In the genomic region with DNA sequence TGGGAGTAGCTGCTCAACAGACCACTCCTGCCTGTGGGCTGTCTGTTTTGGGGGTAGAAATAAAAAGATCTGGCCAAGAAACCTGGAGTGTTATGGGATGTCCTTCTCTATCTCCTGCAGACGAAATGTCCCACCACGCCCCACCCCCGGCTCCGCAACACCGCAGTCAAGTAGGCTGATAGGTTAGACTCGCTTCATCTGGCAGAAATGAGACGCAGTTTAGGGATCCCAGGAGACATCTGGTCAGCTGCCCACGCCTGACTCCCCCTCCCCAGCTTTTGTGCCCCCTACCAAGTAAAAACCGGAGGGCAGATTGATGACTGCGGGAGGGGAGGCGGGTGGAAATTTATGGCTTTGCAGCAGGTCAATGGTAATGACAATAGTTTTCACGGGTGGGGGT, we compare ENCODE assay signal across 19 cellular contexts. TPM values are rescaled to one million over a fixed set of nuclear protein-coding genes. Genes with fewer than 3 reads are reported as not detected.
A peak's percentile ranks its signal among the peaks of the same experiment; 100 is the strongest.
DNase-seq lines count a peak whose midpoint lies in the region; ATAC-seq and TF ChIP-seq lines count a peak whose summit lies in the region.
"Had no signal": no experiment of that assay in that cellular context is flagged by ENCODE, and none has a peak within 500 bp of the region (broad histone marks: within the 10 kb centered on the region; RNA-seq: fewer than 3 reads in every experiment).

No MANE protein-coding gene starts in this region.

- H3K4me1 ChIP-seq in DOHH2 (ENCODE audit: control insufficient read depth, low read length) (peaks cover 99% of the 10 kb centered on the region), NT2/D1 (ENCODE audit: insufficient read depth, insufficient read length) (peaks cover 43% of the 10 kb centered on the region), prostate gland (replicated peaks) (peaks cover 40% of the 10 kb centered on the region), testis (peaks cover 18% of the 10 kb centered on the region)
- peaks cover 23% of the 10 kb centered on the region for H3K4me1 ChIP-seq in CD8-positive, alpha-beta T cell (ENCODE audit: insufficient read depth, low read length)

- H3F3A ChIP-seq in DOHH2 (ENCODE audit: control insufficient read depth, insufficient read depth), result peaks cover 51% of the 10 kb centered on the region

- CTCF ChIA-PET in CD8-positive, alpha-beta T cell (lab: Charles Lee), result interaction anchor here (1.3 to 5.5 kb wide), 4 partner anchors 30 to 88 kb away, joined by 4 to 89 read pairs (median 46); a partner anchor contains a TSS

- H3K27me3 Mint-ChIP-seq in CD8-positive, alpha-beta T cell (ENCODE audit: low read depth), result no peaks in the 10 kb centered on the region
- H3K27me3 Mint-ChIP-seq: CD4-positive, alpha-beta T cell; T-cell had no signal

- H3K27ac ChIP-seq in DOHH2 (ENCODE audit: low read depth, low read length), result peak overlapping the region; percentile 92
- H3K27ac ChIP-seq in epithelial cell of prostate, result peak overlapping the region; percentile 99
- peak overlapping the region; percentile 61 to 99 for H3K27ac ChIP-seq in prostate gland
- no peak overlapping the region for H3K27ac ChIP-seq in testis
- H3K27ac ChIP-seq in CD8-positive, alpha-beta T cell (ENCODE audit: low read depth, low read length), result no peak overlapping the region

- no peak for TF ChIP-seq POLR2A in prostate gland (IDR thresholded peaks at IDR 0.05)
- TF ChIP-seq POLR2A in testis (IDR thresholded peaks at IDR 0.05), result no peak

- H3K4me3 ChIP-seq in DOHH2 (ENCODE audit: low read length) (peak overlapping the region; percentile 65), NT2/D1 (ENCODE audit: insufficient read length, low read depth) (no peak overlapping the region), prostate gland (no peak overlapping the region), testis (no peak overlapping the region)
- no peak overlapping the region for H3K4me3 ChIP-seq in CD8-positive, alpha-beta T cell (ENCODE audit: low read depth, low read length)
- H3K4me3 ChIP-seq: heart left ventricle had no signal

- TF ChIP-seq CTCF in DOHH2 (IDR thresholded peaks at IDR 0.05; ENCODE audit: low read depth, low read length, poor library complexity, severe bottlenecking), result no peak
- TF ChIP-seq CTCF in prostate gland (IDR thresholded peaks at IDR 0.05), result no peak
- TF ChIP-seq CTCF in testis (IDR thresholded peaks at IDR 0.05), result no peak
- no peak for TF ChIP-seq CTCF in CD8-positive, alpha-beta T cell (IDR thresholded peaks at IDR 0.05)

- POLR2A ChIA-PET in CD8-positive, alpha-beta T cell (lab: Charles Lee), result interaction anchor here (0.5 to 0.8 kb wide), 2 partner anchors 50 to 837 kb away, joined by 3 read pairs; no protein-coding TSS in a partner anchor

- H3K4me3 Mint-ChIP-seq in CD8-positive, alpha-beta T cell, result no peak overlapping the region
- H3K4me3 Mint-ChIP-seq: CD4-positive, alpha-beta T cell; T-cell had no signal

- peaks cover 51% of the 10 kb centered on the region for H3K79me2 ChIP-seq in DOHH2 (ENCODE audit: control insufficient read depth, low read length)

- H3K27ac Mint-ChIP-seq in CD8-positive, alpha-beta T cell, result no peak overlapping the region
- H3K27ac Mint-ChIP-seq: CD4-positive, alpha-beta T cell; T-cell had no signal

- H3K36me3 ChIP-seq in DOHH2 (ENCODE audit: control insufficient read depth, low read length), result 0 out of 2 replicates have a peak, but pooled peaks cover 2% of the 10 kb centered on the region
- peaks cover 38% of the 10 kb centered on the region for H3K36me3 ChIP-seq in NT2/D1 (ENCODE audit: insufficient read depth, insufficient read length, low read length)
- H3K36me3 ChIP-seq in prostate gland, result no peaks in the 10 kb centered on the region
- H3K36me3 ChIP-seq in testis (ENCODE audit: low read depth, missing control alignments), result no peaks in the 10 kb centered on the region
- no peaks in the 10 kb centered on the region for H3K36me3 ChIP-seq in CD8-positive, alpha-beta T cell (ENCODE audit: insufficient read depth, low read length)
- H3K36me3 ChIP-seq: heart left ventricle had no signal

- H3K36me3 Mint-ChIP-seq in CD8-positive, alpha-beta T cell, result no peaks in the 10 kb centered on the region
- H3K36me3 Mint-ChIP-seq: T-cell had no signal

- no peaks in the 10 kb centered on the region for H3K27me3 ChIP-seq in DOHH2 (ENCODE audit: control insufficient read depth, low read length)
- H3K27me3 ChIP-seq in NT2/D1 (ENCODE audit: insufficient read depth, insufficient read length), result no peaks in the 10 kb centered on the region
- H3K27me3 ChIP-seq in prostate gland (replicated peaks; ENCODE audit: insufficient read depth), result no peaks in the 10 kb centered on the region
- H3K27me3 ChIP-seq in testis, result no peaks in the 10 kb centered on the region
- no peaks in the 10 kb centered on the region for H3K27me3 ChIP-seq in CD8-positive, alpha-beta T cell (ENCODE audit: insufficient read depth, low read length)
- H3K27me3 ChIP-seq: heart left ventricle had no signal

- no peak for ATAC-seq in left cardiac atrium
- no peak for ATAC-seq in GM21367 (IDR thresholded peaks at IDR 0.05; ENCODE audit: unreplicated experiment)
- no peak for ATAC-seq in CD8-positive, alpha-beta T cell
- ATAC-seq: heart left ventricle, T-cell had no signal

- intact Hi-C loops in prostate gland (cut with DNase I), result no loop called here
- intact Hi-C loops in left cardiac atrium (cut with DNase I), result no loop called here
- intact Hi-C loops in testis (cut with DNase I; ENCODE audit: low total_unique reads), result no loop called here
- intact Hi-C loops in CD8-positive, alpha-beta T cell (cut with DNase I, micrococcal nuclease), result no loop called here

- H4K20me1 ChIP-seq in DOHH2 (ENCODE audit: control insufficient read depth, insufficient read depth, low read depth, low read length), result no peaks in the 10 kb centered on the region

- peak overlapping the region; percentile 87 for H3K4me2 ChIP-seq in DOHH2 (ENCODE audit: low read length)

- peaks cover 28% of the 10 kb centered on the region for H3K4me1 Mint-ChIP-seq in CD8-positive, alpha-beta T cell (ENCODE audit: low read depth)

- peak overlapping the region; percentile 3 for H3K9ac ChIP-seq in NT2/D1 (ENCODE audit: insufficient read length, low read depth)

- no peaks in the 10 kb centered on the region for H3K9me2 ChIP-seq in DOHH2 (replicated peaks; ENCODE audit: control insufficient read depth, low read length)

- 83% methylated on average over 12 of the region's 12 CpGs for WGBS in prostate gland
- WGBS in testis, 2 donors, result 84 to 88% methylated on average over 12 of the region's 12 CpGs

- DNase-seq in NT2/D1 (ENCODE audit: low read depth, low spot score), result no peak
- DNase-seq in epithelial cell of prostate (ENCODE audit: low read depth, low spot score), result no peak
- DNase-seq in prostate gland (ENCODE audit: low spot score), result no peak
- DNase-seq in left cardiac atrium, result no peak
- DNase-seq in testis, result no peak
- no peak for DNase-seq in CD8-positive, alpha-beta T cell
- DNase-seq: activated CD4-positive, alpha-beta T cell treated with anti-CD3 and anti-CD28 coated beads, Interleukin-2, amount 50 U/mL, for 1 hour; activated CD8-positive, alpha-beta memory T cell treated with anti-CD3 and anti-CD28 coated beads, Interleukin-2, amount 50 U/mL, for 4 hours; activated effector memory CD4-positive, alpha-beta T cell treated with Interleukin-2 at 50 U/mL for 16 hours; CD4-positive, alpha-beta T cell; cortex of kidney; DMS53; heart left ventricle; NCI-H1092; NCI-H2029; SHP77 treated with DMSO at 0.1 percent for 48 hours; T-cell had no signal

- no peaks in the 10 kb centered on the region for H3K9me3 Mint-ChIP-seq in CD8-positive, alpha-beta T cell
- H3K9me3 Mint-ChIP-seq: CD4-positive, alpha-beta T cell; T-cell had no signal

- H3K9me3 ChIP-seq in DOHH2 (ENCODE audit: control insufficient read depth, insufficient read depth, low read length) (no peaks in the 10 kb centered on the region), NT2/D1 (ENCODE audit: insufficient read depth, low read length) (no peaks in the 10 kb centered on the region), prostate gland (no peaks in the 10 kb centered on the region), testis (no peaks in the 10 kb centered on the region)
- H3K9me3 ChIP-seq in CD8-positive, alpha-beta T cell (ENCODE audit: low read length), result no peaks in the 10 kb centered on the region
- H3K9me3 ChIP-seq: heart left ventricle had no signal

RNA-seq across cellular contexts. Expression of a gene that starts 25.9 kb away (rescaled TPM):
- 100 to 1,000 TPM in 1 of 2 donors, 10 to 100 TPM in 1; 96.5 to 245 TPM for total RNA-seq in prostate gland
- total RNA-seq in left cardiac atrium, result 10 to 100 TPM; 28.3 to 60.3 TPM
- total RNA-seq in testis, result 10 to 100 TPM in 1 of 2 donors, 1 to 10 TPM in 1; 8.1 to 12.1 TPM
- polyA plus RNA-seq in testis (ENCODE audit: insufficient read depth, low read depth, low replicate concordance), result 16.8 TPM
- 10 to 100 TPM; 22.2 to 22.4 TPM for total RNA-seq in CD8-positive, alpha-beta T cell

Comparison
In these comparisons a context has a peak if more than half of its experiments do, and no peak if none do; other contexts are left out.
1. H3K27ac ChIP-seq: peak in DOHH2 (single experiment), epithelial cell of prostate (single experiment) and prostate gland (2 of 2); none in testis (0 of 2) and CD8-positive, alpha-beta T cell (single experiment).